ENCODE assay signal across 1 cellular context in the genomic region with DNA sequence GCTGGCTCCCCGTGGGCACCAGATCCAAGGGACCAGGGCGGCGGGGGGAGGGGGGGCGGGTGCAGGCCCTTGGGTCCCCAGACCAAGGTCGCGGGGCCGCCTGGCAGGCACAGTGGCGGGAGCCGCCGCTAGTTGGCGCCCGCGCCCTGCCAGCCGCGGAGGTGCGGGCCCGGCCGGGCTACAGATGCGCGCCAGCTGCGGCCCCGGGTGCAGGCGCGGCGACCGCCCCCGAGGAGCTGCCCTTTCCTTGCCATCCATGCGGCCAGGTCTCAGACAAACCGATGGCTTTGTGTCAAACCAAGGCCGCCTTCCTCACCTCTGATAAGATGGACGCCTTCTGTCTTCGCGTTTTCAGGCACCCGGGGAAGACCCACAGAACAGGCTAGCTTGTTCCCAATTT.
TF ChIP-seq lines count a peak whose summit lies in the region.

No MANE protein-coding gene starts in this region.

TF ChIP-seq in H1, 55 proteins besides CTCF, POLR2A, EP300 and RAD21 (continued from another document):
- TF ChIP-seq, protein P1, sequence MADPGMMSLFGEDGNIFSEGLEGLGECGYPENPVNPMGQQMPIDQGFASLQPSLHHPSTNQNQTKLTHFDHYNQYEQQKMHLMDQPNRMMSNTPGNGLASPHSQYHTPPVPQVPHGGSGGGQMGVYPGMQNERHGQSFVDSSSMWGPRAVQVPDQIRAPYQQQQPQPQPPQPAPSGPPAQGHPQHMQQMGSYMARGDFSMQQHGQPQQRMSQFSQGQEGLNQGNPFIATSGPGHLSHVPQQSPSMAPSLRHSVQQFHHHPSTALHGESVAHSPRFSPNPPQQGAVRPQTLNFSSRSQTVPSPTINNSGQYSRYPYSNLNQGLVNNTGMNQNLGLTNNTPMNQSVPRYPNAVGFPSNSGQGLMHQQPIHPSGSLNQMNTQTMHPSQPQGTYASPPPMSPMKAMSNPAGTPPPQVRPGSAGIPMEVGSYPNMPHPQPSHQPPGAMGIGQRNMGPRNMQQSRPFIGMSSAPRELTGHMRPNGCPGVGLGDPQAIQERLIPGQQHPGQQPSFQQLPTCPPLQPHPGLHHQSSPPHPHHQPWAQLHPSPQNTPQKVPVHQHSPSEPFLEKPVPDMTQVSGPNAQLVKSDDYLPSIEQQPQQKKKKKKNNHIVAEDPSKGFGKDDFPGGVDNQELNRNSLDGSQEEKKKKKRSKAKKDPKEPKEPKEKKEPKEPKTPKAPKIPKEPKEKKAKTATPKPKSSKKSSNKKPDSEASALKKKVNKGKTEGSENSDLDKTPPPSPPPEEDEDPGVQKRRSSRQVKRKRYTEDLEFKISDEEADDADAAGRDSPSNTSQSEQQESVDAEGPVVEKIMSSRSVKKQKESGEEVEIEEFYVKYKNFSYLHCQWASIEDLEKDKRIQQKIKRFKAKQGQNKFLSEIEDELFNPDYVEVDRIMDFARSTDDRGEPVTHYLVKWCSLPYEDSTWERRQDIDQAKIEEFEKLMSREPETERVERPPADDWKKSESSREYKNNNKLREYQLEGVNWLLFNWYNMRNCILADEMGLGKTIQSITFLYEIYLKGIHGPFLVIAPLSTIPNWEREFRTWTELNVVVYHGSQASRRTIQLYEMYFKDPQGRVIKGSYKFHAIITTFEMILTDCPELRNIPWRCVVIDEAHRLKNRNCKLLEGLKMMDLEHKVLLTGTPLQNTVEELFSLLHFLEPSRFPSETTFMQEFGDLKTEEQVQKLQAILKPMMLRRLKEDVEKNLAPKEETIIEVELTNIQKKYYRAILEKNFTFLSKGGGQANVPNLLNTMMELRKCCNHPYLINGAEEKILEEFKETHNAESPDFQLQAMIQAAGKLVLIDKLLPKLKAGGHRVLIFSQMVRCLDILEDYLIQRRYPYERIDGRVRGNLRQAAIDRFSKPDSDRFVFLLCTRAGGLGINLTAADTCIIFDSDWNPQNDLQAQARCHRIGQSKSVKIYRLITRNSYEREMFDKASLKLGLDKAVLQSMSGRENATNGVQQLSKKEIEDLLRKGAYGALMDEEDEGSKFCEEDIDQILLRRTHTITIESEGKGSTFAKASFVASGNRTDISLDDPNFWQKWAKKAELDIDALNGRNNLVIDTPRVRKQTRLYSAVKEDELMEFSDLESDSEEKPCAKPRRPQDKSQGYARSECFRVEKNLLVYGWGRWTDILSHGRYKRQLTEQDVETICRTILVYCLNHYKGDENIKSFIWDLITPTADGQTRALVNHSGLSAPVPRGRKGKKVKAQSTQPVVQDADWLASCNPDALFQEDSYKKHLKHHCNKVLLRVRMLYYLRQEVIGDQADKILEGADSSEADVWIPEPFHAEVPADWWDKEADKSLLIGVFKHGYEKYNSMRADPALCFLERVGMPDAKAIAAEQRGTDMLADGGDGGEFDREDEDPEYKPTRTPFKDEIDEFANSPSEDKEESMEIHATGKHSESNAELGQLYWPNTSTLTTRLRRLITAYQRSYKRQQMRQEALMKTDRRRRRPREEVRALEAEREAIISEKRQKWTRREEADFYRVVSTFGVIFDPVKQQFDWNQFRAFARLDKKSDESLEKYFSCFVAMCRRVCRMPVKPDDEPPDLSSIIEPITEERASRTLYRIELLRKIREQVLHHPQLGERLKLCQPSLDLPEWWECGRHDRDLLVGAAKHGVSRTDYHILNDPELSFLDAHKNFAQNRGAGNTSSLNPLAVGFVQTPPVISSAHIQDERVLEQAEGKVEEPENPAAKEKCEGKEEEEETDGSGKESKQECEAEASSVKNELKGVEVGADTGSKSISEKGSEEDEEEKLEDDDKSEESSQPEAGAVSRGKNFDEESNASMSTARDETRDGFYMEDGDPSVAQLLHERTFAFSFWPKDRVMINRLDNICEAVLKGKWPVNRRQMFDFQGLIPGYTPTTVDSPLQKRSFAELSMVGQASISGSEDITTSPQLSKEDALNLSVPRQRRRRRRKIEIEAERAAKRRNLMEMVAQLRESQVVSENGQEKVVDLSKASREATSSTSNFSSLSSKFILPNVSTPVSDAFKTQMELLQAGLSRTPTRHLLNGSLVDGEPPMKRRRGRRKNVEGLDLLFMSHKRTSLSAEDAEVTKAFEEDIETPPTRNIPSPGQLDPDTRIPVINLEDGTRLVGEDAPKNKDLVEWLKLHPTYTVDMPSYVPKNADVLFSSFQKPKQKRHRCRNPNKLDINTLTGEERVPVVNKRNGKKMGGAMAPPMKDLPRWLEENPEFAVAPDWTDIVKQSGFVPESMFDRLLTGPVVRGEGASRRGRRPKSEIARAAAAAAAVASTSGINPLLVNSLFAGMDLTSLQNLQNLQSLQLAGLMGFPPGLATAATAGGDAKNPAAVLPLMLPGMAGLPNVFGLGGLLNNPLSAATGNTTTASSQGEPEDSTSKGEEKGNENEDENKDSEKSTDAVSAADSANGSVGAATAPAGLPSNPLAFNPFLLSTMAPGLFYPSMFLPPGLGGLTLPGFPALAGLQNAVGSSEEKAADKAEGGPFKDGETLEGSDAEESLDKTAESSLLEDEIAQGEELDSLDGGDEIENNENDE (IDR thresholded peaks at IDR 0.05; ENCODE audit: insufficient replicate concordance, low read length): no peak
- TF ChIP-seq JUND (IDR thresholded peaks at IDR 0.05; ENCODE audit: low read length): no peak
- no peak for TF ChIP-seq NRF1 (IDR thresholded peaks at IDR 0.05; ENCODE audit: low read depth, low read length)
- TF ChIP-seq EGR1 (IDR thresholded peaks at IDR 0.05; ENCODE audit: borderline replicate concordance, low read depth, low read length): no peak
- no peak for TF ChIP-seq CBX5 (IDR thresholded peaks at IDR 0.05; ENCODE audit: low read depth, low read length)
- no peak for TF ChIP-seq TAF7 (optimal IDR thresholded peaks at IDR 0.05; ENCODE audit: borderline replicate concordance, low read depth, low read length)
- TF ChIP-seq, protein P2, sequence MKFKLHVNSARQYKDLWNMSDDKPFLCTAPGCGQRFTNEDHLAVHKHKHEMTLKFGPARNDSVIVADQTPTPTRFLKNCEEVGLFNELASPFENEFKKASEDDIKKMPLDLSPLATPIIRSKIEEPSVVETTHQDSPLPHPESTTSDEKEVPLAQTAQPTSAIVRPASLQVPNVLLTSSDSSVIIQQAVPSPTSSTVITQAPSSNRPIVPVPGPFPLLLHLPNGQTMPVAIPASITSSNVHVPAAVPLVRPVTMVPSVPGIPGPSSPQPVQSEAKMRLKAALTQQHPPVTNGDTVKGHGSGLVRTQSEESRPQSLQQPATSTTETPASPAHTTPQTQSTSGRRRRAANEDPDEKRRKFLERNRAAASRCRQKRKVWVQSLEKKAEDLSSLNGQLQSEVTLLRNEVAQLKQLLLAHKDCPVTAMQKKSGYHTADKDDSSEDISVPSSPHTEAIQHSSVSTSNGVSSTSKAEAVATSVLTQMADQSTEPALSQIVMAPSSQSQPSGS (IDR thresholded peaks at IDR 0.05; ENCODE audit: low read length): no peak
- no peak for TF ChIP-seq GTF2F1 (IDR thresholded peaks at IDR 0.05; ENCODE audit: borderline replicate concordance, low read depth, low read length)
- TF ChIP-seq HDAC6 (IDR thresholded peaks at IDR 0.05; ENCODE audit: low read depth, low read length): no peak
- TF ChIP-seq RBBP5 (IDR thresholded peaks at IDR 0.05; ENCODE audit: borderline replicate concordance, low read depth, low read length): no peak
- TF ChIP-seq CHD2 (IDR thresholded peaks at IDR 0.05; ENCODE audit: low read length): no peak
- TF ChIP-seq, protein P3, sequence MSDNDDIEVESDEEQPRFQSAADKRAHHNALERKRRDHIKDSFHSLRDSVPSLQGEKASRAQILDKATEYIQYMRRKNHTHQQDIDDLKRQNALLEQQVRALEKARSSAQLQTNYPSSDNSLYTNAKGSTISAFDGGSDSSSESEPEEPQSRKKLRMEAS (IDR thresholded peaks at IDR 0.05): no peak
- no peak for TF ChIP-seq RNF2 (IDR thresholded peaks at IDR 0.05; ENCODE audit: borderline replicate concordance, low read depth, low read length, missing control alignments, poor library complexity, severe bottlenecking)
- no peak for TF ChIP-seq PHF8 (conservative IDR thresholded peaks at IDR 0.05; ENCODE audit: low read depth, low read length)
- no peak for TF ChIP-seq ASH2L (IDR thresholded peaks at IDR 0.05; ENCODE audit: low read length)
- TF ChIP-seq TCF12 (IDR thresholded peaks at IDR 0.05; ENCODE audit: low read depth, low read length): no peak
- TF ChIP-seq BCL11A (IDR thresholded peaks at IDR 0.05; ENCODE audit: low read depth in 2 of 2, low read length in 2 of 2): no peak
